ENCODE assay signal across 1 cellular context in the genomic region with DNA sequence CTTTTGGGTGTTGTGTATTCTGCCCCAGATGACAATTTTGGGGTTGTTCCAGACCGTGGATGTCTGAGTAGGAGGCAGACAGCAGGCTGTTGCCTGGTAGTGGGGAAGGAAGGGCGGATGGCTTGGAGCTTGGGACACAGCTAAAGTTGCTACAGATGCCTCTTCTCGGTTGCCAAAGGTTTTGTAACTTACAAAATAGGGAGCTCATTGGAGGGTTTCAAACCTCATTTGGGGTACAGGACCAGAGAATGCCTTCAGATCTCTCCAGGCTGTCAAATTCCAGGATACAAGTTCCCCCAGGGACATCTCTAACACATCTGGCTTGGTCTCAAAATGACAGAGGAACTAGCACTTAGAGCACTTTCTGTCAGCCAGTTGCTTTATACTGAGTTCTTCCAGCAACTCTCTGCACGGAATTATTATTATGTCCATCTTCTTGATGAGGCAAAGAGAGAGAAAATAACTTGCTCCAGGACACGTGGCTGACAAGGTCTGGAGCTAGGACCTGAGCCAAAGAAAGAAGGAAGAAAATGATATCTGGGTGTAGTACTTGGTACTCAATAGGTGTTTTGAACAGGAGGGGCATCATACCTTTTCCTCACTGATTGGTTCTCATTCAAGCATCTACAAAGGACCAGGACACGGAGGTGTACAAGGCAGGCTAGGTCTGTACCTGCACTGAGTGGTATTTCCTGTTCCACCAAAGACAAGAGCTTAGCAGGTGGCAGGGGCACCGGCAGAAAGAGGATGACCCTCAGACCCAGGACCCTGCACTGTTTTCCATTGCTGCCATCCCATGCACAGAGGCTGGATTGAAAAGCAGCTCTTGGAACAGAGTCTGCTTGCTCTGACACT.
TF ChIP-seq lines count a peak whose summit lies in the region.

No MANE protein-coding gene starts in this region.

TF ChIP-seq in WTC11, 78 proteins besides CTCF, POLR2A, EP300 and RAD21 (continued from another document):
- TF ChIP-seq, protein P1, sequence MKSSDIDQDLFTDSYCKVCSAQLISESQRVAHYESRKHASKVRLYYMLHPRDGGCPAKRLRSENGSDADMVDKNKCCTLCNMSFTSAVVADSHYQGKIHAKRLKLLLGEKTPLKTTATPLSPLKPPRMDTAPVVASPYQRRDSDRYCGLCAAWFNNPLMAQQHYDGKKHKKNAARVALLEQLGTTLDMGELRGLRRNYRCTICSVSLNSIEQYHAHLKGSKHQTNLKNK (CRISPR knock-in tag; IDR thresholded peaks at IDR 0.05): no peak
- TF ChIP-seq CREB1 (CRISPR knock-in tag; IDR thresholded peaks at IDR 0.05) (no peak), NR1H2 (CRISPR knock-in tag; IDR thresholded peaks at IDR 0.05) (no peak), PRRX2 (CRISPR knock-in tag; IDR thresholded peaks at IDR 0.05) (no peak), SMAD3 (CRISPR knock-in tag; IDR thresholded peaks at IDR 0.05; ENCODE audit: borderline replicate concordance) (no peak), CREM (CRISPR knock-in tag; IDR thresholded peaks at IDR 0.05) (no peak), SOX15 (CRISPR knock-in tag; IDR thresholded peaks at IDR 0.05) (no peak), OVOL2 (CRISPR knock-in tag; IDR thresholded peaks at IDR 0.05; ENCODE audit: borderline replicate concordance) (no peak), E2F1 (CRISPR knock-in tag; IDR thresholded peaks at IDR 0.05) (no peak), EMX1 (CRISPR knock-in tag; IDR thresholded peaks at IDR 0.05) (no peak), ZNF512 (CRISPR knock-in tag; IDR thresholded peaks at IDR 0.05; ENCODE audit: borderline replicate concordance) (no peak), RELA (CRISPR knock-in tag; IDR thresholded peaks at IDR 0.05; ENCODE audit: borderline replicate concordance) (no peak)
- TF ChIP-seq, protein P2, sequence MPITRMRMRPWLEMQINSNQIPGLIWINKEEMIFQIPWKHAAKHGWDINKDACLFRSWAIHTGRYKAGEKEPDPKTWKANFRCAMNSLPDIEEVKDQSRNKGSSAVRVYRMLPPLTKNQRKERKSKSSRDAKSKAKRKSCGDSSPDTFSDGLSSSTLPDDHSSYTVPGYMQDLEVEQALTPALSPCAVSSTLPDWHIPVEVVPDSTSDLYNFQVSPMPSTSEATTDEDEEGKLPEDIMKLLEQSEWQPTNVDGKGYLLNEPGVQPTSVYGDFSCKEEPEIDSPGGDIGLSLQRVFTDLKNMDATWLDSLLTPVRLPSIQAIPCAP (CRISPR knock-in tag; IDR thresholded peaks at IDR 0.05): no peak
- TF ChIP-seq, protein P3, sequence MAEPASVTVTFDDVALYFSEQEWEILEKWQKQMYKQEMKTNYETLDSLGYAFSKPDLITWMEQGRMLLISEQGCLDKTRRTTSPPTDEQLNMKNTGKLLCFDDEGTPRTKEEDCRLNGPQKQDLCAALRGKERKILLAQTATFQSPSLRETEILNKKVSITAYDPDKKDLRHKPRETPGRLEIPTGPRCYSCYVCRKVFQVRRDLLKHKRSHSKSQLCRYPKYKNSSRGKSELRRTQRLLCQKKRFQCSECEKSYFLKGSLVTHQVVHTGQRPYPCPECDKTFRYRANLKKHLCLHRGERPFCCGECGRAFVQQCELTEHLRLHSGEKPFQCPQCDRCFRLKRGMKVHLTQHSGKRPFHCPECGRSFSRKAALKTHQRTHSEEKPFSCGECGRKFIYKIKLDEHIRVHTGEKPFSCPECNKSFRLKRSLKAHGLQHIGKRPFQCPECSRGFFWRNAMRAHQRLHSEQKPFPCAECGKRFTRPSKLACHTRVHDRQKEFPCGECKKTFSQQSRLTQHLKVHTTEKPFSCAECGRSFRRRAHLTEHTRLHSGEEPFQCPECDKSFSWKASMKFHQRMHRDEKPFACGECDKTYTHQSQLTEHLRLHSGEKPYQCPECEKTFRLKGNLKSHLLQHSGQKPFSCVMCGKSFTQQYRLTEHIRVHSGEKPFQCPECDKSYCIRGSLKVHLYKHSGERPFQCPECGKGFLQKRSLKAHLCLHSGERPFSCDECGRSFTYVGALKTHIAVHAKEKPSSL (CRISPR knock-in tag; conservative IDR thresholded peaks at IDR 0.05): no peak
- TF ChIP-seq, protein P4, sequence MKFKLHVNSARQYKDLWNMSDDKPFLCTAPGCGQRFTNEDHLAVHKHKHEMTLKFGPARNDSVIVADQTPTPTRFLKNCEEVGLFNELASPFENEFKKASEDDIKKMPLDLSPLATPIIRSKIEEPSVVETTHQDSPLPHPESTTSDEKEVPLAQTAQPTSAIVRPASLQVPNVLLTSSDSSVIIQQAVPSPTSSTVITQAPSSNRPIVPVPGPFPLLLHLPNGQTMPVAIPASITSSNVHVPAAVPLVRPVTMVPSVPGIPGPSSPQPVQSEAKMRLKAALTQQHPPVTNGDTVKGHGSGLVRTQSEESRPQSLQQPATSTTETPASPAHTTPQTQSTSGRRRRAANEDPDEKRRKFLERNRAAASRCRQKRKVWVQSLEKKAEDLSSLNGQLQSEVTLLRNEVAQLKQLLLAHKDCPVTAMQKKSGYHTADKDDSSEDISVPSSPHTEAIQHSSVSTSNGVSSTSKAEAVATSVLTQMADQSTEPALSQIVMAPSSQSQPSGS (CRISPR knock-in tag; IDR thresholded peaks at IDR 0.05; ENCODE audit: borderline replicate concordance, low read depth): no peak
